In the genomic region with DNA sequence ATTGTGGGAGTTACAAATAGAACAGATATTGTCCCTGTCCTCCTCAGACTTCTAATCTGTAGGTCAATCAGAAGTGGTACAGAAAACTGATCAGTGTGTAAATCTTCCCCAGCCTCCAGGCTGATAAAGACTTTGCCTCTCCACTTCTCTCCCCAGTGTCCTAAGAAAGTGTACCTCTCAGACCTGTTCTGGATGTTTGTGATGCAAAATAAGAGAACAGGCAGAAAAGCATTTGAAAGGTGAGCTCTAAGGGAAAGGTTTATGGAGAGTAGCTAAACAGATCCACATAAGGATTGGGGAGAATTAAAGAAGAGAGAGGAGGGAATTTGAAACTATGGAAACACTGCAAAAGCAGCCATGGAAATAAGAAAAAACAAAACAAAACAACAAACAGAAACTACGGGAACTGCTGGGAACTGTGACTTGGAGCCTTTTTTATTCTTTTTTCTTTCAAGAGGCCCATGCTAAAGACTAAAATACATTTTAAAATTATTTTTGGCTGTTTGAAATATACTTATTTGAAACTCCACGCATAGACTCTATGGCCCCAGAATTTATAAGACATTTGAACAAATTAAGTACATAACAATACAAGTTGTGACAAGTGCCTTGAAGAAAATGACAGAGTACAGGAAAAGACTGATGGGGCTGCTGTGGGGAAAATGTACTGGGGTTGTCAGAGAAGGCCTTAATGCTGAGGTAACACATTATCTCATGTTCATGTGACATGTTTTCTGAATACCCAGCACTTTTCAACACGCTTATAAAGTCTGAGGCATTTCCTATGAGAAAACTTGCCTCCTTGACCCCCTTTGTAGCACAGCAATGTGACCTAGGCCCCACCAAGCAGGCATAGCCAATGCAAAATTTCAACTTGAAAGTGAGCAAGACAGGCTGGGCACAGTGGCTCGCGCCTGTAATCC, we compare ENCODE assay signal across 1 cellular context.
TF ChIP-seq lines count a peak whose summit lies in the region.

No MANE protein-coding gene starts in this region.

TF ChIP-seq in SK-N-SH treated with all-trans-retinoic acid at 6 μM for 48 hours, 23 proteins besides CTCF, POLR2A, EP300 and RAD21 (continued from another document):
- TF ChIP-seq, protein P1, sequence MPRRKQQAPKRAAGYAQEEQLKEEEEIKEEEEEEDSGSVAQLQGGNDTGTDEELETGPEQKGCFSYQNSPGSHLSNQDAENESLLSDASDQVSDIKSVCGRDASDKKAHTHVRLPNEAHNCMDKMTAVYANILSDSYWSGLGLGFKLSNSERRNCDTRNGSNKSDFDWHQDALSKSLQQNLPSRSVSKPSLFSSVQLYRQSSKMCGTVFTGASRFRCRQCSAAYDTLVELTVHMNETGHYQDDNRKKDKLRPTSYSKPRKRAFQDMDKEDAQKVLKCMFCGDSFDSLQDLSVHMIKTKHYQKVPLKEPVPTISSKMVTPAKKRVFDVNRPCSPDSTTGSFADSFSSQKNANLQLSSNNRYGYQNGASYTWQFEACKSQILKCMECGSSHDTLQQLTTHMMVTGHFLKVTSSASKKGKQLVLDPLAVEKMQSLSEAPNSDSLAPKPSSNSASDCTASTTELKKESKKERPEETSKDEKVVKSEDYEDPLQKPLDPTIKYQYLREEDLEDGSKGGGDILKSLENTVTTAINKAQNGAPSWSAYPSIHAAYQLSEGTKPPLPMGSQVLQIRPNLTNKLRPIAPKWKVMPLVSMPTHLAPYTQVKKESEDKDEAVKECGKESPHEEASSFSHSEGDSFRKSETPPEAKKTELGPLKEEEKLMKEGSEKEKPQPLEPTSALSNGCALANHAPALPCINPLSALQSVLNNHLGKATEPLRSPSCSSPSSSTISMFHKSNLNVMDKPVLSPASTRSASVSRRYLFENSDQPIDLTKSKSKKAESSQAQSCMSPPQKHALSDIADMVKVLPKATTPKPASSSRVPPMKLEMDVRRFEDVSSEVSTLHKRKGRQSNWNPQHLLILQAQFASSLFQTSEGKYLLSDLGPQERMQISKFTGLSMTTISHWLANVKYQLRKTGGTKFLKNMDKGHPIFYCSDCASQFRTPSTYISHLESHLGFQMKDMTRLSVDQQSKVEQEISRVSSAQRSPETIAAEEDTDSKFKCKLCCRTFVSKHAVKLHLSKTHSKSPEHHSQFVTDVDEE (CRISPR knock-in tag; IDR thresholded peaks at IDR 0.05), result no peak
- no peak for TF ChIP-seq ESRRG (CRISPR knock-in tag; IDR thresholded peaks at IDR 0.05)
- TF ChIP-seq, protein P2, sequence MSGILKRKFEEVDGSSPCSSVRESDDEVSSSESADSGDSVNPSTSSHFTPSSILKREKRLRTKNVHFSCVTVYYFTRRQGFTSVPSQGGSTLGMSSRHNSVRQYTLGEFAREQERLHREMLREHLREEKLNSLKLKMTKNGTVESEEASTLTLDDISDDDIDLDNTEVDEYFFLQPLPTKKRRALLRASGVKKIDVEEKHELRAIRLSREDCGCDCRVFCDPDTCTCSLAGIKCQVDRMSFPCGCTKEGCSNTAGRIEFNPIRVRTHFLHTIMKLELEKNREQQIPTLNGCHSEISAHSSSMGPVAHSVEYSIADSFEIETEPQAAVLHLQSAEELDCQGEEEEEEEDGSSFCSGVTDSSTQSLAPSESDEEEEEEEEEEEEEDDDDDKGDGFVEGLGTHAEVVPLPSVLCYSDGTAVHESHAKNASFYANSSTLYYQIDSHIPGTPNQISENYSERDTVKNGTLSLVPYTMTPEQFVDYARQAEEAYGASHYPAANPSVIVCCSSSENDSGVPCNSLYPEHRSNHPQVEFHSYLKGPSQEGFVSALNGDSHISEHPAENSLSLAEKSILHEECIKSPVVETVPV (CRISPR knock-in tag; IDR thresholded peaks at IDR 0.05), result no peak
- TF ChIP-seq ISL1 (CRISPR knock-in tag; IDR thresholded peaks at IDR 0.05), result no peak
- no peak for TF ChIP-seq ZNF565 (CRISPR knock-in tag; conservative IDR thresholded peaks at IDR 0.05; ENCODE audit: low read depth)
- TF ChIP-seq BACH2 (CRISPR knock-in tag; IDR thresholded peaks at IDR 0.05; ENCODE audit: borderline replicate concordance), result no peak
- no peak for TF ChIP-seq ZNF70 (CRISPR knock-in tag; IDR thresholded peaks at IDR 0.05)
- no peak for TF ChIP-seq TOX (CRISPR knock-in tag; IDR thresholded peaks at IDR 0.05; ENCODE audit: borderline replicate concordance)
- TF ChIP-seq PATZ1 (CRISPR knock-in tag; IDR thresholded peaks at IDR 0.05; ENCODE audit: borderline replicate concordance), result no peak
- TF ChIP-seq OSR1 (CRISPR knock-in tag; IDR thresholded peaks at IDR 0.05), result no peak
